1 cellular context compared by ENCODE assay signal in the genomic region with DNA sequence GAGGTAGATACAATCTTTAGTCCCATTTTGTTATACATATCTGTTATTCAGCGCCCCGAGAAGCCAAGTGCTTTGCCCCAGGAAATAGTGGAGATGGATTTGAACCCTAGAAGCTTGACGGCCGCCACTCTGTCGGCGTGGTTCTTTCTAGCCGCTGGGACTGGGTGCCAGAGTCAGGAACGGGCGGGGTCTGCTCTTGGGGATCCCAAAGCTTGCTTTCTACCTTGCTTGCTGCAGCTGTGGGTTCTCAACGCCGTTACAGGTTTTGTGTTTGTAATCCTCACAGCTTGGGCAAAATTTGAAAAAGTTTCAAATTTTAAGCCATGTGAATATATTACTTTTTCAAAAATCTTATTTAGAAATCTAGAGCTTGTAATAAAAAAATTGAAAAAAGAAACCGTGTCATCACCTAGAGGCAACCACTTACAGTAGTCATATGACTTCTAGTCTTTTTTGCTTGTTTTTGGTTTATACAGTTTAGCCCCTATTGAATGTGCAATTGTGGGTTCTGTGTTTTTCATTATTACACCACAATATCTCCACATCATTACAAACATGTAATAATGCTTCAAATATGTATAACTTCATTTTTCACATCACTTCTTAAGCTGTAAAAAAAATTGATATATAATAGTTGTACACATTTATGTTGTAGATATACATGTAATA.
TF ChIP-seq lines count a peak whose summit lies in the region.

No MANE protein-coding gene starts in this region.

TF ChIP-seq in HepG2, 621 proteins besides CTCF, POLR2A, EP300 and RAD21 (continued from another document):
- TF ChIP-seq ZNF143 (CRISPR knock-in tag; IDR thresholded peaks at IDR 0.05): no peak
- TF ChIP-seq RXRA (CRISPR knock-in tag; IDR thresholded peaks at IDR 0.05): no peak
